ENCODE assay signal across 14 cellular contexts in the genomic region with DNA sequence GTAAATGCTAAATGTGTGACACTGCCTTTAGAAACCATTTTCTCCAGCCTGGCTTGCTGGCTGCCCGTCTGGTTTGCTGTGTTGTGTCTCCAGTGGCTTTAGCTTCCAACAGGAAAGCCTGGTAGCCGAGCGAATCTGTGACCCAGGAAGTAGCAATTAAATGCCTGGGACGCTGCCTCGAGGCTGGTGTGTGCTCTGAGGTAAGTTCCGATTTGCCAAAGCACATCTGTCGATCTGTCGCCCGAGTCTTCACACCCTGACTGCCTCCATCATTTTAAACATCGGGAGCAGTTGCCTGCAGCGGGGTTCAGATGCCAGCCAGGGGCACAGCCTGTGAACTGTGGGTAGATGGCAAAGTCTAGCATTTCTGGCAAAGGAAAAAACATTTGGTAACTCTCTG. TPM values are rescaled to one million over a fixed set of nuclear protein-coding genes. Genes with fewer than 3 reads are reported as not detected.
DNase-seq lines count a peak whose midpoint lies in the region; ATAC-seq and TF ChIP-seq lines count a peak whose summit lies in the region.
"Had no signal": no experiment of that assay in that cellular context is flagged by ENCODE, and none has a peak within 500 bp of the region (broad histone marks: within the 10 kb centered on the region; RNA-seq: fewer than 3 reads in every experiment).

No MANE protein-coding gene starts in this region.

- H3K9me3 Mint-ChIP-seq in activated naive CD4-positive, alpha-beta T cell treated with anti-CD3 and anti-CD28 coated beads, Interleukin-2, amount 10 ng/mL, durations not matched to agents 7 days and 5 days = no peaks in the 10 kb centered on the region
- no peaks in the 10 kb centered on the region for H3K9me3 Mint-ChIP-seq in endothelial cell (ENCODE audit: unreplicated experiment)
- H3K9me3 Mint-ChIP-seq in stimulated activated memory B cell treated with anti-CD40 and anti-IgM and Interleukin-4, amounts not matched to agents 10 μg/mL and 1 μg/mL and 100 μg/mL, for 72 hours = no peaks in the 10 kb centered on the region

- TF ChIP-seq CTCF in endothelial cell (IDR thresholded peaks at IDR 0.05; ENCODE audit: unreplicated experiment) (no peak), lower leg skin (IDR thresholded peaks at IDR 0.05) (no peak)

- CTCF ChIA-PET in activated naive CD4-positive, alpha-beta T cell treated with anti-CD3 and anti-CD28 coated beads, Interleukin-2, amount 10 ng/mL, durations not matched to agents 7 days and 5 days (lab: Charles Lee) = no interaction called here

- TF ChIP-seq POLR2A in lower leg skin (IDR thresholded peaks at IDR 0.05) = no peak

- H3K9ac ChIP-seq in SK-N-MC (ENCODE audit: insufficient read length) = no peak overlapping the region

- no peaks in the 10 kb centered on the region for H3K9me3 ChIP-seq in SK-N-MC (ENCODE audit: low read depth, low read length)
- H3K9me3 ChIP-seq: BE2C had no signal

- peaks cover 26% of the 10 kb centered on the region for H3K4me1 Mint-ChIP-seq in activated naive CD4-positive, alpha-beta T cell treated with anti-CD3 and anti-CD28 coated beads, Interleukin-2, amount 10 ng/mL, durations not matched to agents 7 days and 5 days
- H3K4me1 Mint-ChIP-seq in endothelial cell (ENCODE audit: unreplicated experiment) = peaks cover 23% of the 10 kb centered on the region
- H3K4me1 Mint-ChIP-seq in stimulated activated memory B cell treated with anti-CD40 and anti-IgM and Interleukin-4, amounts not matched to agents 10 μg/mL and 1 μg/mL and 100 μg/mL, for 72 hours = peaks cover 32% of the 10 kb centered on the region

- no peak for DNase-seq in activated naive CD4-positive, alpha-beta T cell treated with anti-CD3 and anti-CD28 coated beads, Interleukin-2, amount 10 ng/mL, durations not matched to agents 7 days and 5 days
- no peak for DNase-seq in activated naive CD4-positive, alpha-beta T cell (lab: John Stamatoyannopoulos, UW)
- no peak for DNase-seq in SK-N-MC (ENCODE audit: low read depth, low spot score)
- no peak for DNase-seq in endothelial cell (ENCODE audit: low spot score)
- no peak for DNase-seq in NCI-H1436 treated with DMSO at 0.1 percent for 48 hours (lab: John Stamatoyannopoulos, UW)
- DNase-seq in lower leg skin (ENCODE audit: low spot score in 2 of 2) = no peak
- DNase-seq in HPDE6-E6E7 (ENCODE audit: extremely low spot score) = no peak
- DNase-seq: activated CD4-positive, alpha-beta T cell treated with anti-CD3 and anti-CD28 coated beads for 48 hours; NCI-H1105; NCI-H524 had no signal

- peak overlapping the region; percentile 85 for H3K27ac Mint-ChIP-seq in activated naive CD4-positive, alpha-beta T cell treated with anti-CD3 and anti-CD28 coated beads, Interleukin-2, amount 10 ng/mL, durations not matched to agents 7 days and 5 days
- peak overlapping the region; percentile 61 for H3K27ac Mint-ChIP-seq in endothelial cell (ENCODE audit: unreplicated experiment)
- H3K27ac Mint-ChIP-seq in stimulated activated memory B cell treated with anti-CD40 and anti-IgM and Interleukin-4, amounts not matched to agents 10 μg/mL and 1 μg/mL and 100 μg/mL, for 72 hours = no peak overlapping the region

- WGBS in lower leg skin, 2 donors = 86 to 91% methylated on average over 11 of the region's 11 CpGs

- peak overlapping the region; percentile 82 for H3K4me3 Mint-ChIP-seq in activated naive CD4-positive, alpha-beta T cell treated with anti-CD3 and anti-CD28 coated beads, Interleukin-2, amount 10 ng/mL, durations not matched to agents 7 days and 5 days
- peak overlapping the region; percentile 91 for H3K4me3 Mint-ChIP-seq in endothelial cell (ENCODE audit: unreplicated experiment)
- H3K4me3 Mint-ChIP-seq in stimulated activated memory B cell treated with anti-CD40 and anti-IgM and Interleukin-4, amounts not matched to agents 10 μg/mL and 1 μg/mL and 100 μg/mL, for 72 hours = peak overlapping the region; percentile 77

- intact Hi-C loops in lower leg skin (cut with DNase I; ENCODE audit: low total_unique reads) = no loop called here

- H3K4me3 ChIP-seq in SK-N-MC (peak overlapping the region; percentile 99), lower leg skin (ENCODE audit: low read depth, poor library complexity, severe bottlenecking) (no peak overlapping the region)

- no peak for ATAC-seq in stimulated activated memory B cell treated with anti-CD40 and anti-IgM and Interleukin-4, amounts not matched to agents 10 μg/mL and 1 μg/mL and 100 μg/mL, for 72 hours

- peaks cover 15% of the 10 kb centered on the region for H3K36me3 Mint-ChIP-seq in activated naive CD4-positive, alpha-beta T cell treated with anti-CD3 and anti-CD28 coated beads, Interleukin-2, amount 10 ng/mL, durations not matched to agents 7 days and 5 days
- H3K36me3 Mint-ChIP-seq in endothelial cell (ENCODE audit: low read depth, unreplicated experiment) = peaks cover 13% of the 10 kb centered on the region
- no peaks in the 10 kb centered on the region for H3K36me3 Mint-ChIP-seq in stimulated activated memory B cell treated with anti-CD40 and anti-IgM and Interleukin-4, amounts not matched to agents 10 μg/mL and 1 μg/mL and 100 μg/mL, for 72 hours

- no peaks in the 10 kb centered on the region for H3K27me3 Mint-ChIP-seq in activated naive CD4-positive, alpha-beta T cell treated with anti-CD3 and anti-CD28 coated beads, Interleukin-2, amount 10 ng/mL, durations not matched to agents 7 days and 5 days
- H3K27me3 Mint-ChIP-seq in endothelial cell (ENCODE audit: unreplicated experiment) = peaks cover 19% of the 10 kb centered on the region
- H3K27me3 Mint-ChIP-seq in stimulated activated memory B cell treated with anti-CD40 and anti-IgM and Interleukin-4, amounts not matched to agents 10 μg/mL and 1 μg/mL and 100 μg/mL, for 72 hours = no peaks in the 10 kb centered on the region

- H3K27ac ChIP-seq in SK-N-MC = no peak overlapping the region
- H3K27ac ChIP-seq: SJSA1 had no signal

- H3K36me3 ChIP-seq in SK-N-MC (ENCODE audit: insufficient read depth, low read length) = no peaks in the 10 kb centered on the region
- H3K36me3 ChIP-seq: BE2C had no signal

RNA-seq across cellular contexts. Expression of a gene that starts 2.2 kb away (rescaled TPM):
- total RNA-seq in endothelial cell (ENCODE audit: unreplicated experiment) (84.4 TPM), lower leg skin (100 to 1,000 TPM; 117 to 216 (median 138) TPM)

RNA-seq across cellular contexts. Expression of a gene that starts 14.5 kb away (rescaled TPM):
- total RNA-seq in endothelial cell (ENCODE audit: unreplicated experiment) (26.7 TPM), lower leg skin (1 to 10 TPM; 2.1 to 3.9 (median 3.2) TPM)

RNA-seq across cellular contexts. Expression of a gene that starts 17.6 kb away (rescaled TPM):
- total RNA-seq in endothelial cell (ENCODE audit: unreplicated experiment) = 11.6 TPM
- total RNA-seq in lower leg skin = 10 to 100 TPM; 10.5 to 18.9 (median 13.3) TPM
- total RNA-seq: HT-29 had no signal

RNA-seq across cellular contexts. Expression of a gene that starts 41.3 kb away (rescaled TPM):
- total RNA-seq in endothelial cell (ENCODE audit: unreplicated experiment) (71.0 TPM), lower leg skin (10 to 100 TPM; 19.4 to 42.3 (median 21.8) TPM)

RNA-seq across cellular contexts. Expression of a gene that starts 42.9 kb away (rescaled TPM):
- total RNA-seq in endothelial cell (ENCODE audit: unreplicated experiment) = 114 TPM
- 100 to 1,000 TPM in 3 of 4 donors, 10 to 100 TPM in 1; 96.4 to 163 (median 123) TPM for total RNA-seq in lower leg skin
